21 cellular contexts compared by ENCODE assay signal in the genomic region with DNA sequence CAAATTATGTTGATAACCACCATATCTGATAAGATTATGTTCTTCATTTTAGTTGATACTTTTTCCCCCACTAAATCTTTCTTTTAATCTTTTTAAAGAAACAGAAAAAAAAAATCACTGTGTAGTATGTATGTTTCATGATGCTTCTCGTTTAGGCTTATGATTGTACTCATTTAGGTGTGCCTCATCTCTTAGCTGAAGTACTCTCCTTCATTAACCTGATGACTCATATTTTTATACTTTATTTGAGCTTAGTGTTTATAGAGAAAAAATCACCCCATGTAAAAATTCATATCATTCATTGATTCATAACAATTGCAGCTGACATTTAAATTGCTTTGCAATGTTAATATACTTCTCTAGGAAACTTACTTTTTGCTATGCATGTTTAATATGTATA.
"Had no signal": no experiment of that assay in that cellular context is flagged by ENCODE, and none has a peak within 500 bp of the region (broad histone marks: within the 10 kb centered on the region; RNA-seq: fewer than 3 reads in every experiment).

No MANE protein-coding gene starts in this region.

- H3K4me3 ChIP-seq: gastroesophageal sphincter, lower lobe of right lung, psoas muscle, thyroid gland, upper lobe of right lung had no signal

- H3K9me3 Mint-ChIP-seq: activated T-helper 1 cell treated with anti-CD3 and anti-CD28 coated beads, Interleukin-12 subunit alpha, Interleukin-12 subunit beta, Interleukin-2, Interleukin-4 antibody, amounts not matched to agents 30 ng/mL and 10 ng/mL and 1 ng/mL, durations not matched to agents 14 hours and 24 hours and 36 hours had no signal

- H3K36me3 ChIP-seq: gastroesophageal sphincter, thyroid gland had no signal

- H3K4me3 Mint-ChIP-seq: activated CD8-positive, alpha-beta T cell treated with anti-CD3 and anti-CD28 coated beads, Interleukin-2, amount 10 ng/mL, durations not matched to agents 7 days and 5 days; activated naive CD8-positive, alpha-beta T cell treated with anti-CD3 and anti-CD28 coated beads, Interleukin-2, amount 50 U/mL, for 24 hours; activated T-helper 1 cell treated with anti-CD3 and anti-CD28 coated beads, Interleukin-12 subunit alpha, Interleukin-12 subunit beta, Interleukin-2, Interleukin-4 antibody, amounts not matched to agents 30 ng/mL and 10 ng/mL and 1 ng/mL, durations not matched to agents 14 hours and 24 hours and 36 hours; naive thymus-derived CD4-positive, alpha-beta T cell; stimulated activated naive CD8-positive, alpha-beta T cell treated with anti-CD3 and anti-CD28 coated beads, Interleukin-15, Interleukin-2, amounts not matched to agents 100 ng/mL and 50 ng/mL, for 24 hours had no signal

- H3K4me1 ChIP-seq: lower lobe of right lung, psoas muscle, thyroid gland, upper lobe of right lung had no signal

- DNase-seq: activated CD4-positive, alpha-beta T cell treated with anti-CD3 and anti-CD28 coated beads, Interleukin-2, amount 50 U/mL, for 1 hour; activated CD8-positive, alpha-beta T cell treated with anti-CD3 and anti-CD28 coated beads, Interleukin-2, amount 10 ng/mL, durations not matched to agents 7 days and 5 days; activated gamma-delta T cell; activated naive CD4-positive, alpha-beta T cell treated with anti-CD3 and anti-CD28 coated beads, Interleukin-2, amount 50 U/mL, for 16 hours; activated naive CD8-positive, alpha-beta T cell treated with anti-CD3 and anti-CD28 coated beads, Interleukin-2, amount 50 U/mL, for 24 hours; head of caudate nucleus; hypothalamus; left colon; lower lobe of right lung; naive thymus-derived CD4-positive, alpha-beta T cell; psoas muscle; right cardiac atrium; stimulated activated CD4-positive, alpha-beta T cell treated with anti-CD3 and anti-CD28 coated beads, Interleukin-1b, Interleukin-23, amount 100 ng/mL, for 48 hours; substantia nigra; thyroid gland; upper lobe of right lung had no signal

- H3K27me3 ChIP-seq: gastroesophageal sphincter, thyroid gland, upper lobe of right lung had no signal

- H3K27ac ChIP-seq: gastroesophageal sphincter, lower lobe of right lung, psoas muscle, thyroid gland, upper lobe of right lung, VCaP had no signal

- H3K27ac Mint-ChIP-seq: activated CD8-positive, alpha-beta T cell treated with anti-CD3 and anti-CD28 coated beads, Interleukin-2, amount 10 ng/mL, durations not matched to agents 7 days and 5 days; activated naive CD8-positive, alpha-beta T cell treated with anti-CD3 and anti-CD28 coated beads, Interleukin-2, amount 50 U/mL, for 24 hours; activated T-helper 1 cell treated with anti-CD3 and anti-CD28 coated beads, Interleukin-12 subunit alpha, Interleukin-12 subunit beta, Interleukin-2, Interleukin-4 antibody, amounts not matched to agents 30 ng/mL and 10 ng/mL and 1 ng/mL, durations not matched to agents 14 hours and 24 hours and 36 hours; stimulated activated naive CD8-positive, alpha-beta T cell treated with anti-CD3 and anti-CD28 coated beads, Interleukin-15, Interleukin-2, amounts not matched to agents 100 ng/mL and 50 ng/mL, for 24 hours had no signal

- ATAC-seq: activated CD4-positive, CD25-positive, alpha-beta regulatory T cell treated with anti-CD3 and anti-CD28 coated beads, Interleukin-2, amount 50 U/mL, for 24 hours; activated CD8-positive, alpha-beta T cell treated with anti-CD3 and anti-CD28 coated beads, Interleukin-2, amount 10 ng/mL, durations not matched to agents 7 days and 5 days; activated naive CD8-positive, alpha-beta T cell treated with anti-CD3 and anti-CD28 coated beads, Interleukin-2, amount 50 U/mL, for 24 hours; gastroesophageal sphincter; left colon; lower lobe of right lung; naive thymus-derived CD4-positive, alpha-beta T cell; psoas muscle; right cardiac atrium; upper lobe of right lung had no signal

- H3K27me3 Mint-ChIP-seq: activated naive CD8-positive, alpha-beta T cell treated with anti-CD3 and anti-CD28 coated beads, Interleukin-2, amount 50 U/mL, for 24 hours; naive thymus-derived CD4-positive, alpha-beta T cell; stimulated activated naive CD8-positive, alpha-beta T cell treated with anti-CD3 and anti-CD28 coated beads, Interleukin-15, Interleukin-2, amounts not matched to agents 100 ng/mL and 50 ng/mL, for 24 hours had no signal

- H3K9me3 ChIP-seq: gastroesophageal sphincter, lower lobe of right lung, psoas muscle, thyroid gland, upper lobe of right lung had no signal
